In the genomic region with DNA sequence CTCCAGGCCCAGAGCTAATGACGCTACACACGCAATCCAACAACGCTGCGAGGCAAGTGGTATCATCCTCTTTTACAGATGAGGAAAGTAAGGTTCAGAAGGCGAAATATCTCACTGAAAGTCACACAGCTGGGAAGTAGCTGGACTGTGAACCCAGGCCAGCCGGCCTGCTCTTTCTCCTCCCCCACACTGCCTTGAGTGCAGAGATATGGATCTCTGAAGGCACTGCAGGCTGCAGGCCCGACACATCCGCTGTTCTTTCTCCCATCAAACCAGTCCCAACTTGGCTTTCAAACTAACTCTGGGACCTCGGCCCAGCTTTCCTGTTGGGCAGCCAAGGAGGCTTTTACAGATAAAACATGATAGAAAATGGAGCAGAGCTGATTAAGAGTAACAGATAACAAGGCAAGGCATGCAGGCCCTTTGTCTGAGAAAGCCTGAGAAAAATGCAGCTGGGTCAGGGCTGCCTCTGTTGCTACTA, we compare ENCODE assay signal across 8 cellular contexts.
A peak's percentile ranks its signal among the peaks of the same experiment; 100 is the strongest.
DNase-seq lines count a peak whose midpoint lies in the region; ATAC-seq, FAIRE-seq and TF ChIP-seq lines count a peak whose summit lies in the region.

No MANE protein-coding gene starts in this region.

- H3K4me1 Mint-ChIP-seq in IgD-negative memory B cell = peaks cover 61 to 77% (median 67%) of the 10 kb centered on the region in 3 donors

- H3K4me3 ChIP-seq in K562 (no peak overlapping the region), left lung (no peak overlapping the region), stomach smooth muscle (ENCODE audit: low read length in 2 of 2) (no peak overlapping the region)

- peak overlapping the region; percentile 57 for H3K4me2 ChIP-seq in K562 (ENCODE audit: insufficient read depth, low read length)

- H3K27me3 Mint-ChIP-seq in IgD-negative memory B cell = no peaks in the 10 kb centered on the region

- peak in 1 of 2 experiments; percentile 11; a peak in 2 of 4 replicates for TF ChIP-seq RAD21 in K562 (CRISPR knock-in tag; conservative IDR thresholded peaks at IDR 0.05 in 1 of 2, IDR thresholded peaks at IDR 0.05 in 1 of 2)

- H3K36me3 ChIP-seq in K562 (ENCODE audit: control insufficient read depth, insufficient read depth, low read length) (no peaks in the 10 kb centered on the region), left lung (no peaks in the 10 kb centered on the region), stomach smooth muscle (ENCODE audit: control insufficient read depth in 2 of 2, insufficient read depth in 2 of 2, low read length in 2 of 2) (no peaks in the 10 kb centered on the region)

- in situ Hi-C loops in K562 (cut with MboI) = no loop called here

- no peaks in the 10 kb centered on the region for H3K9me1 ChIP-seq in K562 (ENCODE audit: control insufficient read depth, insufficient read depth, low read length)

- peak; percentile 55 for TF ChIP-seq EP300 in K562 (IDR thresholded peaks at IDR 0.05; ENCODE audit: low read length)

- H3K36me3 Mint-ChIP-seq in IgD-negative memory B cell = peaks cover 1% of the 10 kb centered on the region

- DNase-seq in K562 (ENCODE audit: extremely low read depth in 1 of 4, low spot score in 3 of 4) = peak; percentile 45 to 86 (median 62)
- DNase-seq in left lung = no peak
- no peak for DNase-seq in activated T-cell treated with anti-CD3 and anti-CD28 coated beads for 4 hours
- no peak for DNase-seq in NCI-H526 (lab: John Stamatoyannopoulos, UW)
- DNase-seq in NCI-H748 (lab: John Stamatoyannopoulos, UW; ENCODE audit: unreplicated experiment) = no peak
- no peak for DNase-seq in DMS79 treated with DMSO at 0.1 percent for 48 hours (lab: John Stamatoyannopoulos, UW)

- POLR2A ChIA-PET in K562 (lab: Yijun Ruan, JAX) = interaction anchor here (0.6 to 1.5 kb wide), 2 partner anchors 9 to 99 kb away, joined by 3 to 7 read pairs; no protein-coding TSS in a partner anchor

- intact Hi-C loops in K562 (cut with micrococcal nuclease) = no loop called here
- intact Hi-C loops in left lung (cut with DNase I) = no loop called here

- ATAC-seq in K562 (peak; percentile 66), left lung (no peak)

- peak overlapping the region; percentile 55 for H3K27ac ChIP-seq in K562 (ENCODE audit: extremely low read depth, low read depth, low read length)
- H3K27ac ChIP-seq in left lung = peak overlapping the region; percentile 80 to 84
- H3K27ac ChIP-seq in stomach smooth muscle (ENCODE audit: low read length) = peak overlapping the region; percentile 81

- WGBS in K562 (ENCODE audit: insufficient coverage, low coverage, missing lambda C conversion rate) = 3% methylated on average over 9 of the region's 9 CpGs

- CTCF ChIA-PET in K562 (lab: Yijun Ruan, JAX; ENCODE audit: low intra/inter-chr PET ratio) = no interaction called here

- H3K9me3 ChIP-seq in K562 (replicated peaks; ENCODE audit: control insufficient read depth, insufficient read depth, low read depth, low read length) (no peaks in the 10 kb centered on the region), left lung (no peaks in the 10 kb centered on the region), stomach smooth muscle (ENCODE audit: control insufficient read depth in 2 of 2, low read length in 2 of 2) (no peaks in the 10 kb centered on the region)

- peak; percentile 51 for FAIRE-seq in K562 (lab: Jason Lieb, UNC)

- H3K27ac Mint-ChIP-seq in IgD-negative memory B cell = peak overlapping the region; percentile 7 to 92 (median 50)

- H3K9ac ChIP-seq in K562 (ENCODE audit: insufficient read depth in 1 of 2, low read depth in 2 of 2, low read length in 2 of 2) = peak overlapping the region; percentile 17 to 46; a peak in 3 of 4 replicates
- peak overlapping the region in 1 of 2 donors; percentile 29 for H3K9ac ChIP-seq in stomach smooth muscle (ENCODE audit: low read length in 2 of 2)

- no peaks in the 10 kb centered on the region for H4K20me1 ChIP-seq in K562 (replicated peaks; ENCODE audit: control insufficient read depth, insufficient read depth, low read length)

- peak overlapping the region in 3 of 4 donors; percentile 6 to 65 (median 42) for H3K4me3 Mint-ChIP-seq in IgD-negative memory B cell

- H3K9me3 Mint-ChIP-seq in IgD-negative memory B cell = no peaks in the 10 kb centered on the region

- BruUV-seq in K562 (replicated peaks; lab: Mats Ljungman, UMichigan) = no TSS peak

- H3K27me3 ChIP-seq in K562 (ENCODE audit: control insufficient read depth in 2 of 2, insufficient read depth in 2 of 2, low read length in 2 of 2) = no peaks in the 10 kb centered on the region
- no peaks in the 10 kb centered on the region for H3K27me3 ChIP-seq in left lung
- H3K27me3 ChIP-seq in stomach smooth muscle (ENCODE audit: control insufficient read depth in 1 of 2, insufficient read depth in 2 of 2, low read length in 2 of 2) = no peaks in the 10 kb centered on the region

- H3K4me1 ChIP-seq in K562 (replicated peaks in 1 of 2; ENCODE audit: control insufficient read depth in 2 of 2, insufficient read depth in 2 of 2, low read length in 2 of 2) (peaks cover 32 to 51% of the 10 kb centered on the region in 2 experiments), left lung (peaks cover 9 to 58% of the 10 kb centered on the region in 2 donors), stomach smooth muscle (ENCODE audit: control insufficient read depth, insufficient read depth, low read length) (peaks cover 26% of the 10 kb centered on the region)

- H2AFZ ChIP-seq in K562 (ENCODE audit: low read depth, low read length) = peak overlapping the region; percentile 68

- TF ChIP-seq POLR2A in K562 (conservative IDR thresholded peaks at IDR 0.05) = no peak

- TF ChIP-seq CTCF in K562 (IDR thresholded peaks at IDR 0.05 in 2 of 3, conservative IDR thresholded peaks at IDR 0.05 in 1 of 3; ENCODE audit: insufficient read depth in 2 of 3, low read depth in 1 of 3, low read length in 3 of 3) (no peak), left lung (IDR thresholded peaks at IDR 0.05) (no peak)

- no peaks in the 10 kb centered on the region for H3K79me2 ChIP-seq in K562 (ENCODE audit: control insufficient read depth, insufficient read depth, low read length)

TF ChIP-seq in K562, 482 proteins besides CTCF, POLR2A, EP300 and RAD21 (continues in another document):
- TF ChIP-seq KLF10 (CRISPR knock-in tag; IDR thresholded peaks at IDR 0.05) (no peak), ZNF347 (CRISPR knock-in tag; IDR thresholded peaks at IDR 0.05; ENCODE audit: low read depth) (no peak), THRB (CRISPR knock-in tag; conservative IDR thresholded peaks at IDR 0.05) (no peak), DPF2 (IDR thresholded peaks at IDR 0.05) (peak; percentile 83), ZNF583 (CRISPR knock-in tag; IDR thresholded peaks at IDR 0.05) (no peak), TAF15 (IDR thresholded peaks at IDR 0.05; ENCODE audit: low read depth, low read length) (no peak), CGGBP1 (CRISPR knock-in tag; IDR thresholded peaks at IDR 0.05) (no peak), ZBTB17 (CRISPR knock-in tag; IDR thresholded peaks at IDR 0.05) (no peak), DDX20 (tag; IDR thresholded peaks at IDR 0.05; ENCODE audit: low read depth) (no peak), PHF21A (IDR thresholded peaks at IDR 0.05; ENCODE audit: borderline replicate concordance, low read depth) (no peak), THRAP3 (IDR thresholded peaks at IDR 0.05; ENCODE audit: borderline replicate concordance) (no peak), EGR1 (conservative IDR thresholded peaks at IDR 0.05) (peak; percentile 67), ZEB2 (IDR thresholded peaks at IDR 0.05) (peak; percentile 25; the same call in 1 of the 2 replicates), MYNN (IDR thresholded peaks at IDR 0.05) (no peak), MYNN (CRISPR knock-in tag; IDR thresholded peaks at IDR 0.05) (no peak), FUS (optimal IDR thresholded peaks at IDR 0.05; ENCODE audit: low read depth, low read length) (no peak), MXI1 (IDR thresholded peaks at IDR 0.05; ENCODE audit: low read depth, low read length) (no peak), CEBPB (tag; IDR thresholded peaks at IDR 0.05) (no peak), FOXJ2 (tag; IDR thresholded peaks at IDR 0.05) (0 out of 2 replicates have a peak, but pooled peaks have one; percentile 40), PRMT5 (CRISPR knock-in tag; IDR thresholded peaks at IDR 0.05) (no peak), PRPF4 (IDR thresholded peaks at IDR 0.05; ENCODE audit: insufficient read depth, low read depth, low read length, poor library complexity, severe bottlenecking) (no peak), ZNF175 (CRISPR knock-in tag; IDR thresholded peaks at IDR 0.05; ENCODE audit: low read depth) (peak; percentile 24; the same call in 1 of the 2 replicates)
- TF ChIP-seq, protein P1, sequence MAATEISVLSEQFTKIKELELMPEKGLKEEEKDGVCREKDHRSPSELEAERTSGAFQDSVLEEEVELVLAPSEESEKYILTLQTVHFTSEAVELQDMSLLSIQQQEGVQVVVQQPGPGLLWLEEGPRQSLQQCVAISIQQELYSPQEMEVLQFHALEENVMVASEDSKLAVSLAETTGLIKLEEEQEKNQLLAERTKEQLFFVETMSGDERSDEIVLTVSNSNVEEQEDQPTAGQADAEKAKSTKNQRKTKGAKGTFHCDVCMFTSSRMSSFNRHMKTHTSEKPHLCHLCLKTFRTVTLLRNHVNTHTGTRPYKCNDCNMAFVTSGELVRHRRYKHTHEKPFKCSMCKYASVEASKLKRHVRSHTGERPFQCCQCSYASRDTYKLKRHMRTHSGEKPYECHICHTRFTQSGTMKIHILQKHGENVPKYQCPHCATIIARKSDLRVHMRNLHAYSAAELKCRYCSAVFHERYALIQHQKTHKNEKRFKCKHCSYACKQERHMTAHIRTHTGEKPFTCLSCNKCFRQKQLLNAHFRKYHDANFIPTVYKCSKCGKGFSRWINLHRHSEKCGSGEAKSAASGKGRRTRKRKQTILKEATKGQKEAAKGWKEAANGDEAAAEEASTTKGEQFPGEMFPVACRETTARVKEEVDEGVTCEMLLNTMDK (IDR thresholded peaks at IDR 0.05; ENCODE audit: borderline replicate concordance, insufficient read depth, low read depth, low read length, poor library complexity, severe bottlenecking) = no peak

Comparison
In these comparisons a context has a peak if more than half of its experiments do, and no peak if none do; other contexts are left out.
1. DNase-seq: peak in K562 (4 of 4); none in left lung (0 of 2), activated T-cell treated with anti-CD3 and anti-CD28 coated beads for 4 hours (single experiment), NCI-H526 (0 of 2), NCI-H748 (single experiment) and DMS79 treated with DMSO at 0.1 percent for 48 hours (single experiment).
2. Peak in every context shown above with its lines, with median percentiles within 50 percentile points of each other: H3K27ac ChIP-seq.